In the genomic region with DNA sequence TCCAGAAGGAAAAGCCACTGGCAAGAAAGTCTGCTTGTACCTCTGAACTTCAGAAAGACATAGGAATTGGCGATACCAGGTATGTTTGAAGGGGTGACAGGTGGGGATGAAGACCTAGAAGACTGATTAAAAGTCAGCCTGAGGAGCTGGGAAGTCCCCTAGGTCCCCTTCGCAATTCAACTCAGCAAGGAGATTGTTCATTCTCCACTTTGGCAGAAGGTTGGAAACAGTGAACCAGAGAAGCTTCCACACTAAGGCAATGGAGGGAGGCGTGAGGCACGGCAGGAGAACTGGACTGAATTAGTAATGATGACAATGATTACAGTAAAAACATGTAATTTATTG, we compare ENCODE assay signal across 19 cellular contexts.
A peak's percentile ranks its signal among the peaks of the same experiment; 100 is the strongest.
DNase-seq lines count a peak whose midpoint lies in the region; ATAC-seq, FAIRE-seq and TF ChIP-seq lines count a peak whose summit lies in the region.
"Had no signal": no experiment of that assay in that cellular context is flagged by ENCODE, and none has a peak within 500 bp of the region (broad histone marks: within the 10 kb centered on the region; RNA-seq: fewer than 3 reads in every experiment).

No MANE protein-coding gene starts in this region.

- ATAC-seq in HG02571 (IDR thresholded peaks at IDR 0.05; ENCODE audit: unreplicated experiment), result peak; percentile 35
- ATAC-seq in HG03135 (IDR thresholded peaks at IDR 0.05; ENCODE audit: unreplicated experiment), result peak; percentile 39
- ATAC-seq: activated CD8-positive, alpha-beta T cell treated with anti-CD3 and anti-CD28 coated beads for 36 hours; heart left ventricle; left ventricle myocardium superior had no signal

- CTCF ChIA-PET in H1 (lab: Charles Lee; ENCODE audit: partially characterized antibody), result no interaction called here

- no peak overlapping the region for H3K14ac ChIP-seq in H1 (ENCODE audit: insufficient read length)

- H3K79me1 ChIP-seq in H1 (ENCODE audit: low read depth, low read length), result no peaks in the 10 kb centered on the region

- TF ChIP-seq POLR2A in H1 (IDR thresholded peaks at IDR 0.05; ENCODE audit: control extremely low read depth in 1 of 2, low read depth in 2 of 2, low read length in 2 of 2), result no peak

- H2AFZ ChIP-seq in H1 (ENCODE audit: low read length), result 0 out of 2 replicates have a peak overlapping the region, but pooled peaks have one; percentile 13

- POLR2A ChIA-PET in H1 (lab: Charles Lee; ENCODE audit: partially characterized antibody), result no interaction called here

- no peak overlapping the region for H4K91ac ChIP-seq in H1 (replicated peaks; ENCODE audit: insufficient read length, low read length)

- H3K4me3 ChIP-seq in H1 (ENCODE audit: extremely low read depth in 1 of 4, insufficient read depth in 2 of 4, low read depth in 3 of 4, low read length in 4 of 4), result no peak overlapping the region
- H3K4me3 ChIP-seq: heart left ventricle, testis had no signal

- H3K27ac ChIP-seq in H1 (ENCODE audit: low read depth, low read length), result no peak overlapping the region
- H3K27ac ChIP-seq: heart left ventricle, testis had no signal

- TF ChIP-seq EP300 in H1 (IDR thresholded peaks at IDR 0.05; ENCODE audit: borderline replicate concordance in 1 of 2, low read depth in 2 of 2, low read length in 2 of 2), result no peak

- FAIRE-seq in GM19239 (lab: Jason Lieb, UNC) (peak; percentile 11), H1 (lab: Jason Lieb, UNC) (no peak)
- FAIRE-seq: bronchial epithelial cell, endothelial cell of umbilical vein had no signal

- H4K5ac ChIP-seq in H1 (ENCODE audit: insufficient read length, low read depth, low read length), result no peak overlapping the region

- WGBS in H1 (ENCODE audit: extremely low coverage in 1 of 2, insufficient coverage in 1 of 2, insufficient read length in 1 of 2, insufficient replicate concordance in 2 of 2, low coverage in 1 of 2, low lambda C conversion rate in 2 of 2, missing lambda C conversion rate in 1 of 2), 2 experiments, result 86% methylated on average over 4 of the region's 4 CpGs; no CpG with 5 or more reads in 1 of the 2 experiments

- no peak overlapping the region for H3K9ac ChIP-seq in H1 (replicated peaks in 1 of 4; ENCODE audit: extremely low read depth in 1 of 4, low read depth in 3 of 4, low read length in 3 of 4)

- no peaks in the 10 kb centered on the region for H3K27me3 ChIP-seq in H1 (replicated peaks in 1 of 4; ENCODE audit: control insufficient read depth in 3 of 4, extremely low read depth in 1 of 4, insufficient read depth in 3 of 4, low read length in 3 of 4)
- H3K27me3 ChIP-seq: heart left ventricle, testis had no signal

- no peak overlapping the region for H2BK5ac ChIP-seq in H1 (ENCODE audit: low read depth, low read length)

- TF ChIP-seq CTCF in H1 (IDR thresholded peaks at IDR 0.05; ENCODE audit: control extremely low read depth in 1 of 3, insufficient read depth in 1 of 3, low read depth in 1 of 3, low read length in 3 of 3), result no peak

- H3K4ac ChIP-seq in H1 (replicated peaks; ENCODE audit: insufficient read length, low read depth, low read length), result no peak overlapping the region

- no peaks in the 10 kb centered on the region for H3K23me2 ChIP-seq in H1 (ENCODE audit: low read depth, low read length)

- no peak overlapping the region for H3K4me2 ChIP-seq in H1 (ENCODE audit: insufficient read depth in 1 of 2, low read depth in 2 of 2, low read length in 2 of 2)

- DNase-seq in GM19239 (ENCODE audit: insufficient read length, low spot score) (no peak), H1 (ENCODE audit: low read depth in 1 of 2, low spot score in 2 of 2) (no peak), HT-29 (ENCODE audit: low spot score) (no peak), NCI-H187 treated with DMSO at 0.1 percent for 48 hours (lab: John Stamatoyannopoulos, UW) (no peak), NCI-H187 (lab: John Stamatoyannopoulos, UW) (no peak), LoVo (ENCODE audit: low spot score) (no peak)
- DNase-seq: activated CD8-positive, alpha-beta T cell treated with anti-CD3 and anti-CD28 coated beads for 36 hours; activated naive CD4-positive, alpha-beta T cell treated with Interleukin-2 at 50 U/mL for 16 hours; CD4-positive, CD25-positive, alpha-beta regulatory T cell; heart left ventricle; left ventricle myocardium superior; NCI-H510A; RPMI8226; T1000; testis had no signal

- no peak overlapping the region for H2BK15ac ChIP-seq in H1 (ENCODE audit: low read length)

- H2BK120ac ChIP-seq in H1 (replicated peaks; ENCODE audit: low read depth, low read length), result no peak overlapping the region

- H3K18ac ChIP-seq in H1 (ENCODE audit: extremely low read depth, low read length), result no peak overlapping the region

- H4K8ac ChIP-seq in H1 (ENCODE audit: extremely low read depth, insufficient read depth, low read length), result no peak overlapping the region

- no peaks in the 10 kb centered on the region for H3K4me1 ChIP-seq in H1 (replicated peaks in 1 of 4; ENCODE audit: control insufficient read depth in 3 of 4, insufficient read depth in 4 of 4, low read length in 3 of 4)
- H3K4me1 ChIP-seq: heart left ventricle, testis had no signal

- H3K36me3 ChIP-seq in H1 (ENCODE audit: control insufficient read depth in 2 of 4, insufficient read depth in 4 of 4, low read length in 3 of 4), result no peaks in the 10 kb centered on the region
- H3K36me3 ChIP-seq: heart left ventricle had no signal

- TF ChIP-seq RAD21 in H1 (IDR thresholded peaks at IDR 0.05 in 1 of 2, conservative IDR thresholded peaks at IDR 0.05 in 1 of 2; ENCODE audit: low read depth in 2 of 2, low read length in 2 of 2), result no peak

- H4K20me1 ChIP-seq in H1 (replicated peaks in 1 of 2; ENCODE audit: control insufficient read depth in 1 of 2, insufficient read depth in 2 of 2, low read length in 2 of 2), result no peaks in the 10 kb centered on the region

- no peaks in the 10 kb centered on the region for H3K9me3 ChIP-seq in H1 (ENCODE audit: insufficient read depth in 2 of 2, low read depth in 1 of 2, low read length in 1 of 2)
- H3K9me3 ChIP-seq: testis had no signal

- H2BK20ac ChIP-seq in H1 (ENCODE audit: low read length), result no peak overlapping the region

- no peak overlapping the region for H2AK5ac ChIP-seq in H1 (ENCODE audit: low read depth, low read length)

- H3K56ac ChIP-seq in H1 (replicated peaks; ENCODE audit: insufficient read length, low read depth, low read length), result no peak overlapping the region

- H3K23ac ChIP-seq in H1 (ENCODE audit: insufficient read length), result no peak overlapping the region

- H2BK12ac ChIP-seq in H1 (ENCODE audit: low read depth, low read length), result no peak overlapping the region

- H3K79me2 ChIP-seq in H1 (ENCODE audit: control insufficient read depth in 1 of 2, insufficient read depth in 2 of 2, low read length in 2 of 2), result no peaks in the 10 kb centered on the region

TF ChIP-seq in H1, 55 proteins besides CTCF, POLR2A, EP300 and RAD21:
- TF ChIP-seq ASH2L (IDR thresholded peaks at IDR 0.05; ENCODE audit: low read length), result no peak
- TF ChIP-seq EZH2 (IDR thresholded peaks at IDR 0.05; ENCODE audit: low read depth, low read length, severe bottlenecking), result no peak
- no peak for TF ChIP-seq CREB1 (IDR thresholded peaks at IDR 0.05)
- no peak for TF ChIP-seq YY1 (IDR thresholded peaks at IDR 0.05; ENCODE audit: low read depth, low read length)
- no peak for TF ChIP-seq JUN (IDR thresholded peaks at IDR 0.05; ENCODE audit: low read depth, low read length)
- TF ChIP-seq RFX5 (IDR thresholded peaks at IDR 0.05; ENCODE audit: borderline replicate concordance, low read depth, low read length), result no peak
- TF ChIP-seq TCF12 (IDR thresholded peaks at IDR 0.05; ENCODE audit: low read depth, low read length), result no peak
- no peak for TF ChIP-seq SIRT6 (IDR thresholded peaks at IDR 0.05; ENCODE audit: low read length)
- TF ChIP-seq, protein P1, sequence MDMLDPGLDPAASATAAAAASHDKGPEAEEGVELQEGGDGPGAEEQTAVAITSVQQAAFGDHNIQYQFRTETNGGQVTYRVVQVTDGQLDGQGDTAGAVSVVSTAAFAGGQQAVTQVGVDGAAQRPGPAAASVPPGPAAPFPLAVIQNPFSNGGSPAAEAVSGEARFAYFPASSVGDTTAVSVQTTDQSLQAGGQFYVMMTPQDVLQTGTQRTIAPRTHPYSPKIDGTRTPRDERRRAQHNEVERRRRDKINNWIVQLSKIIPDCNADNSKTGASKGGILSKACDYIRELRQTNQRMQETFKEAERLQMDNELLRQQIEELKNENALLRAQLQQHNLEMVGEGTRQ (IDR thresholded peaks at IDR 0.05; ENCODE audit: low read length), result no peak
- no peak for TF ChIP-seq ZNF274 (IDR thresholded peaks at IDR 0.05; ENCODE audit: borderline replicate concordance, extremely low read depth, low read length)
- no peak for TF ChIP-seq CHD1 (IDR thresholded peaks at IDR 0.05; ENCODE audit: low read depth, low read length)
- no peak for TF ChIP-seq RXRA (IDR thresholded peaks at IDR 0.05; ENCODE audit: insufficient read depth, low read depth, low read length)
- no peak for TF ChIP-seq TAF1 (IDR thresholded peaks at IDR 0.05; ENCODE audit: low read depth, low read length)
